8 cellular contexts compared by ENCODE assay signal in the genomic region with DNA sequence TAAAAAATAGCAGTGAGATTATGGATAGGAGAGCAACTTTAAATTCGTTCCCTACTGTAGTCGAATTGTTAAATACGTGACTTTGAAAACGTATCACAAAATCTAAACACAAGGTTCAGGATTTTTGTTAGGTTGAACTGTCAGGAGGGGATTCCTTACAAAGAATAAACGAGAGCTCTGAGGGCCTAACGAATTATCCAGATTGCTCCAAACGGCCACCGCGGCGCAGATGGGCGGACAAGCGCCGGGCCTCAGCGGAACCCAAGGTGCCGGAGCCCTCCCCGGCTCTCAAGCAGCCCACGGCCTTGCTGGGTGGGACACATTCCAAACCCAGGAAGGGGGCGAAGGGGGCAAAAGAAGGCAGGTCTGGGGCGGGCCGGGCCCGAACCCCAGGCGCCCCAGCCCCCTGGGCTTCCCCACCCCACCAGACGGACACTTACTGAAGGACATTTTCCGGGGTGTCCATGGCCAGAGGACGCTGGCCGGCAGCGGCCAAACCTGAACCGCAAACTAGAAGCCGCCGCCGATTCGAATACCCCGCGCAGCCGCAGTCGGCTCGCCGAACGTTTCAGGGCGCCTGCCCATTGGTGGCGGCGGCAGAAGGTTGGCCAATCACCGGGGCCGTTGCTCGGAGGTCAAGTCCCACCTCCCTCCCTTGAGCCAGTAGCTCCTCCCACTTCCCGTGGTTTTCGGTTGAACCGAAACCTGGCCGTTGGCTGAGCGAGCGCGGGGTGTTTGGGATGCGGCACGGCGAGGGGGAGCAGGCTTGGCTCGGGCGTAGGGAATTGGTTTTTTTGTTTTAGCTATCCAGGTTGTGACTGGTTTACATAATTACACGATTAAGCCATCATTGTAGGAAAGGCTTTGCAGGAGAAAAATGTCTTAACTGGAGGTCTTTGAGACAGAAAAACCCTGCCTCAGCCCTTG. TPM values are rescaled to one million over a fixed set of nuclear protein-coding genes. Genes with fewer than 3 reads are reported as not detected.
DNase-seq lines count a peak whose midpoint lies in the region; FAIRE-seq and TF ChIP-seq lines count a peak whose summit lies in the region.

A gene (minus strand): TSS at position 534 of the 927 bp plus-strand sequence. CDS start 68 bp downstream, at position 466.

- FAIRE-seq in frontal cortex (lab: Jason Lieb, UNC) = peak; percentile 92

- H3K4me1 ChIP-seq in neutrophil (ENCODE audit: control insufficient read depth in 1 of 2, insufficient read depth in 1 of 2, low read depth in 1 of 2, low read length in 1 of 2) = peaks cover 15 to 24% of the 10 kb centered on the region in 2 experiments

- in situ Hi-C loops in SK-MEL-5 (cut with HindIII; ENCODE audit: low pct_unique_long_range_greater_than_20kb, low sequenced_read_pairs) = no loop called here

- CTCF ChIA-PET in HEK293T (lab: Yijun Ruan, JAX) = interaction anchor here (0.6 kb wide), 1 partner anchor 1288 kb away, joined by 3 read pairs; no protein-coding TSS in a partner anchor

- H3K4me3 ChIP-seq in neutrophil (ENCODE audit: low read depth in 1 of 2, low read length in 1 of 2) = peak within 1 kb of the TSS; percentile 87 to 99

- POLR2A ChIA-PET in HEK293T (lab: Yijun Ruan, JAX) = interaction anchor here (0.6 to 3.1 kb wide), 22 partner anchors 9 to 93 kb away, joined by 3 to 25 read pairs (median 5); a partner anchor contains a TSS

- TF ChIP-seq CTCF in neutrophil (IDR thresholded peaks at IDR 0.05) = peak; percentile 38

- H3K9me3 ChIP-seq in neutrophil = no peaks in the 10 kb centered on the region

- H3K27ac ChIP-seq in neutrophil = peak within 1 kb of the TSS; percentile 85

- peaks cover 10% of the 10 kb centered on the region for H3K36me3 ChIP-seq in neutrophil

- DNase-seq in GF-D8 (lab: John Stamatoyannopoulos, UW) = peak; percentile 89
- peak; percentile 98 for DNase-seq in HEK293T (ENCODE audit: extremely low spot score)
- peak; percentile 94 for DNase-seq in MV-4-11 (lab: John Stamatoyannopoulos, UW)
- DNase-seq in SK-MEL-5 (ENCODE audit: low read depth, low spot score) = peak; percentile 96
- peak; percentile 96 for DNase-seq in activated naive CD4-positive, alpha-beta T cell treated with Interleukin-2 at 50 U/mL for 16 hours
- DNase-seq in frontal cortex (ENCODE audit: low spot score in 2 of 2) = peak; percentile 88 to 99
- peak; percentile 97 for DNase-seq in superior temporal gyrus (ENCODE audit: extremely low spot score)

- no peaks in the 10 kb centered on the region for H3K27me3 ChIP-seq in neutrophil

TF ChIP-seq in HEK293T, 16 proteins besides CTCF, POLR2A, EP300 and RAD21:
- TF ChIP-seq NFRKB (IDR thresholded peaks at IDR 0.05) (no peak), HDGF (IDR thresholded peaks at IDR 0.05; ENCODE audit: borderline replicate concordance) (no peak), CTBP1 (IDR thresholded peaks at IDR 0.05; ENCODE audit: borderline replicate concordance) (no peak), ARNT (IDR thresholded peaks at IDR 0.05) (no peak), LEF1 (IDR thresholded peaks at IDR 0.05; ENCODE audit: borderline replicate concordance) (no peak), ELF4 (IDR thresholded peaks at IDR 0.05) (no peak), FOXK2 (IDR thresholded peaks at IDR 0.05) (no peak), SUZ12 (IDR thresholded peaks at IDR 0.05) (no peak), FOXM1 (IDR thresholded peaks at IDR 0.05; ENCODE audit: borderline replicate concordance) (peak; percentile 94), FOXA1 (IDR thresholded peaks at IDR 0.05) (no peak), L3MBTL2 (conservative IDR thresholded peaks at IDR 0.05) (peak; percentile 54; the same call in 1 of the 2 replicates), TARDBP (IDR thresholded peaks at IDR 0.05) (no peak), BHLHE40 (IDR thresholded peaks at IDR 0.05; ENCODE audit: borderline replicate concordance) (no peak), SP1 (IDR thresholded peaks at IDR 0.05) (no peak), ZNF384 (IDR thresholded peaks at IDR 0.05) (no peak)
- TF ChIP-seq, protein P1, sequence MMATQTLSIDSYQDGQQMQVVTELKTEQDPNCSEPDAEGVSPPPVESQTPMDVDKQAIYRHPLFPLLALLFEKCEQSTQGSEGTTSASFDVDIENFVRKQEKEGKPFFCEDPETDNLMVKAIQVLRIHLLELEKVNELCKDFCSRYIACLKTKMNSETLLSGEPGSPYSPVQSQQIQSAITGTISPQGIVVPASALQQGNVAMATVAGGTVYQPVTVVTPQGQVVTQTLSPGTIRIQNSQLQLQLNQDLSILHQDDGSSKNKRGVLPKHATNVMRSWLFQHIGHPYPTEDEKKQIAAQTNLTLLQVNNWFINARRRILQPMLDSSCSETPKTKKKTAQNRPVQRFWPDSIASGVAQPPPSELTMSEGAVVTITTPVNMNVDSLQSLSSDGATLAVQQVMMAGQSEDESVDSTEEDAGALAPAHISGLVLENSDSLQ (IDR thresholded peaks at IDR 0.05) = no peak

RNA-seq across cellular contexts. Expression of the gene that starts here (rescaled TPM):
- 51.9 and 52.6 TPM in 2 replicates for total RNA-seq in SK-MEL-5 (2014; rRNA removed; shearing (Covaris generic))
- polyA plus RNA-seq in SK-MEL-5 (2015; cell fraction: cytosol; rRNA removed) = 28.6 and 37.7 TPM in 2 replicates
- polyA plus RNA-seq in SK-MEL-5 (2015; cell fraction: nucleus; rRNA removed) = 31.7 and 47.5 TPM in 2 replicates
- 6.9 TPM for total RNA-seq in frontal cortex

Comparison
In these comparisons a context has a peak if more than half of its experiments do, and no peak if none do; other contexts are left out.
1. Peak in every context shown above with its lines: DNase-seq, H3K4me3 ChIP-seq and H3K27ac ChIP-seq.